13 cellular contexts compared by ENCODE assay signal in genomic region chr11:69817265-69818236, GRCh38. TPM values are rescaled to one million over a fixed set of nuclear protein-coding genes. Genes with fewer than 3 reads are reported as not detected.
DNase-seq lines count a peak whose midpoint lies in the region; ATAC-seq and TF ChIP-seq lines count a peak whose summit lies in the region.
"Had no signal": no experiment of that assay in that cellular context is flagged by ENCODE, and none has a peak within 500 bp of the region (broad histone marks: within the 10 kb centered on the region; RNA-seq: fewer than 3 reads in every experiment).

No MANE protein-coding gene starts in this region.

- peaks cover 21% of the 10 kb centered on the region in 2 donors for H3K27me3 Mint-ChIP-seq in CD4-positive, alpha-beta memory T cell

- H3K36me3 ChIP-seq in cardiac muscle cell (no peaks in the 10 kb centered on the region), SK-N-MC (ENCODE audit: insufficient read depth, low read length) (no peaks in the 10 kb centered on the region), iPS DF 6.9 (ENCODE audit: control insufficient read depth, insufficient read depth, low read length) (no peaks in the 10 kb centered on the region), smooth muscle cell (ENCODE audit: low read depth) (no peaks in the 10 kb centered on the region), OCI-LY7 (ENCODE audit: insufficient read depth, low read length) (no peaks in the 10 kb centered on the region)
- no peaks in the 10 kb centered on the region for H3K36me3 ChIP-seq in CD4-positive, alpha-beta memory T cell (ENCODE audit: insufficient read depth, low read length)
- H3K36me3 ChIP-seq: adrenal gland had no signal

- WGBS in iPS DF 6.9 (ENCODE audit: insufficient coverage, insufficient read length), result no CpG with 5 or more reads among the region's 108 CpGs
- 2% methylated on average over 96 of the region's 108 CpGs for WGBS in smooth muscle cell (ENCODE audit: low lambda C conversion rate)

- H3K4me3 ChIP-seq in cardiac muscle cell, result peak overlapping the region; percentile 28
- peak overlapping the region; percentile 61 for H3K4me3 ChIP-seq in SK-N-MC
- H3K4me3 ChIP-seq in iPS DF 6.9 (ENCODE audit: low read length), result peak overlapping the region; percentile 19; the same call in 1 of the 2 replicates
- H3K4me3 ChIP-seq in smooth muscle cell, result peak overlapping the region; percentile 26
- no peak overlapping the region for H3K4me3 ChIP-seq in CD4-positive, alpha-beta memory T cell (ENCODE audit: low read length in 2 of 2)
- no peak overlapping the region for H3K4me3 ChIP-seq in OCI-LY7 (ENCODE audit: low read depth, low read length, poor library complexity, severe bottlenecking)
- H3K4me3 ChIP-seq: adrenal gland had no signal

- peaks cover 0 to 6% (median under 1%) of the 10 kb centered on the region in 4 donors for H3K4me1 Mint-ChIP-seq in CD4-positive, alpha-beta memory T cell
- H3K4me1 Mint-ChIP-seq: nephron had no signal

- H3K27ac ChIP-seq in cardiac muscle cell (no peak overlapping the region), SK-N-MC (no peak overlapping the region), iPS DF 6.9 (ENCODE audit: low read length) (no peak overlapping the region), smooth muscle cell (ENCODE audit: low read depth) (no peak overlapping the region), OCI-LY7 (ENCODE audit: low read depth, low read length, poor library complexity, severe bottlenecking) (no peak overlapping the region)
- H3K27ac ChIP-seq in CD4-positive, alpha-beta memory T cell (ENCODE audit: low read depth, low read length), result no peak overlapping the region
- H3K27ac ChIP-seq: adrenal gland had no signal

- H2AFZ ChIP-seq in smooth muscle cell (ENCODE audit: low read depth) (no peak overlapping the region), OCI-LY7 (ENCODE audit: low read length) (no peak overlapping the region)

- H3K27me3 ChIP-seq in cardiac muscle cell (peaks cover 80% of the 10 kb centered on the region), iPS DF 6.9 (ENCODE audit: control insufficient read depth, insufficient read depth, low read length) (peaks cover 52% of the 10 kb centered on the region), smooth muscle cell (ENCODE audit: low read depth) (peaks cover 80% of the 10 kb centered on the region)
- H3K27me3 ChIP-seq in CD4-positive, alpha-beta memory T cell (ENCODE audit: insufficient read depth, low read length), result peaks cover 7% of the 10 kb centered on the region

- H3K9me2 ChIP-seq in OCI-LY7 (ENCODE audit: insufficient read depth, low read length), result no peaks in the 10 kb centered on the region

- POLR2A ChIA-PET in CD4-positive, alpha-beta memory T cell (lab: Charles Lee; ENCODE audit: partially characterized antibody), result no interaction called here
- POLR2A ChIA-PET in OCI-LY7 (lab: Charles Lee), result no interaction called here

- H3K9ac ChIP-seq in SK-N-MC (ENCODE audit: insufficient read length) (no peak overlapping the region), smooth muscle cell (ENCODE audit: low read depth) (no peak overlapping the region)

- H3K36me3 Mint-ChIP-seq in CD4-positive, alpha-beta memory T cell, result no peaks in the 10 kb centered on the region

- no peaks in the 10 kb centered on the region for H4K20me1 ChIP-seq in smooth muscle cell (ENCODE audit: low read depth)
- H4K20me1 ChIP-seq in OCI-LY7 (ENCODE audit: insufficient read depth, low read length), result no peaks in the 10 kb centered on the region

- H3K4me3 Mint-ChIP-seq in CD4-positive, alpha-beta memory T cell, result no peak overlapping the region
- H3K4me3 Mint-ChIP-seq: nephron; stimulated activated naive CD8-positive, alpha-beta T cell treated with anti-CD3 and anti-CD28 coated beads, Interleukin-15, Interleukin-2, amounts not matched to agents 100 ng/mL and 50 ng/mL, for 24 hours had no signal

- H3K4me2 ChIP-seq in smooth muscle cell, result peak overlapping the region; percentile 82
- H3K4me2 ChIP-seq in OCI-LY7 (ENCODE audit: low read length), result no peak overlapping the region

- CTCF ChIA-PET in CD4-positive, alpha-beta memory T cell (lab: Charles Lee; ENCODE audit: partially characterized antibody), result no interaction called here
- CTCF ChIA-PET in OCI-LY7 (lab: Charles Lee; ENCODE audit: unreplicated experiment), result no interaction called here

- DNase-seq in cardiac muscle cell (ENCODE audit: low read depth in 1 of 2, low spot score in 1 of 2) (peak; percentile 14 to 67), Right ventricle myocardium inferior (ENCODE audit: missing footprints) (no peak), SK-N-MC (ENCODE audit: low read depth, low spot score) (no peak), iPS DF 6.9 (ENCODE audit: low read depth, low spot score) (no peak), smooth muscle cell (lab: John Stamatoyannopoulos, UW; ENCODE audit: unreplicated experiment) (no peak), GM19240 (ENCODE audit: insufficient read length, low spot score) (no peak), OCI-LY7 (ENCODE audit: low spot score) (no peak)
- no peak for DNase-seq in CD4-positive, alpha-beta memory T cell
- DNase-seq: adrenal gland, NCI-H1436 had no signal

- H3K79me2 ChIP-seq in smooth muscle cell (ENCODE audit: low read depth) (no peaks in the 10 kb centered on the region), OCI-LY7 (ENCODE audit: insufficient read depth, low read depth, low read length) (no peaks in the 10 kb centered on the region)

- H3K4me1 ChIP-seq in cardiac muscle cell (ENCODE audit: low read depth) (peaks cover 6% of the 10 kb centered on the region), iPS DF 6.9 (ENCODE audit: control insufficient read depth, insufficient read depth, low read length) (peaks cover 3% of the 10 kb centered on the region; the same call in 1 of the 2 replicates), smooth muscle cell (ENCODE audit: low read depth) (peaks cover 14% of the 10 kb centered on the region), OCI-LY7 (ENCODE audit: insufficient read depth, low read length, poor library complexity, severe bottlenecking) (no peaks in the 10 kb centered on the region)
- no peaks in the 10 kb centered on the region for H3K4me1 ChIP-seq in CD4-positive, alpha-beta memory T cell (ENCODE audit: insufficient read depth, low read length)
- H3K4me1 ChIP-seq: adrenal gland had no signal

- intact Hi-C loops in Right ventricle myocardium inferior (cut with DNase I), result no loop called here
- intact Hi-C loops in CD4-positive, alpha-beta memory T cell (cut with micrococcal nuclease), result no loop called here
- intact Hi-C loops in OCI-LY7 (cut with micrococcal nuclease; ENCODE audit: unreplicated experiment), result no loop called here

- no peak overlapping the region for H3K27ac Mint-ChIP-seq in CD4-positive, alpha-beta memory T cell
- H3K27ac Mint-ChIP-seq: nephron; stimulated activated naive CD8-positive, alpha-beta T cell treated with anti-CD3 and anti-CD28 coated beads, Interleukin-15, Interleukin-2, amounts not matched to agents 100 ng/mL and 50 ng/mL, for 24 hours had no signal

- no peak for ATAC-seq in Right ventricle myocardium inferior

- no peaks in the 10 kb centered on the region for H3K9me3 ChIP-seq in cardiac muscle cell (ENCODE audit: low read depth)
- H3K9me3 ChIP-seq in SK-N-MC (ENCODE audit: low read depth, low read length), result no peaks in the 10 kb centered on the region
- no peaks in the 10 kb centered on the region for H3K9me3 ChIP-seq in iPS DF 6.9 (ENCODE audit: control insufficient read depth, insufficient read depth, low read length)
- H3K9me3 ChIP-seq in smooth muscle cell (replicated peaks; ENCODE audit: low read depth), result no peaks in the 10 kb centered on the region
- H3K9me3 ChIP-seq in CD4-positive, alpha-beta memory T cell (ENCODE audit: control insufficient read depth in 1 of 2, low read length in 2 of 2), result no peaks in the 10 kb centered on the region
- H3K9me3 ChIP-seq in OCI-LY7 (ENCODE audit: low read length), result no peaks in the 10 kb centered on the region
- H3K9me3 ChIP-seq: adrenal gland had no signal

- peaks cover 0 to 2% (median 0%) of the 10 kb centered on the region in 8 donors for H3K9me3 Mint-ChIP-seq in CD4-positive, alpha-beta memory T cell
- H3K9me3 Mint-ChIP-seq: nephron; stimulated activated naive CD8-positive, alpha-beta T cell treated with anti-CD3 and anti-CD28 coated beads, Interleukin-15, Interleukin-2, amounts not matched to agents 100 ng/mL and 50 ng/mL, for 24 hours had no signal

- no peaks in the 10 kb centered on the region for H3F3A ChIP-seq in smooth muscle cell (ENCODE audit: low read depth)

- BruUV-seq in OCI-LY7 (replicated peaks; lab: Mats Ljungman, UMichigan), result no TSS peak

- no peak for TF ChIP-seq CTCF in cardiac muscle cell (IDR thresholded peaks at IDR 0.05; ENCODE audit: low read depth, low read length)
- no peak for TF ChIP-seq CTCF in smooth muscle cell (IDR thresholded peaks at IDR 0.05; ENCODE audit: borderline replicate concordance, insufficient read depth, poor library complexity, severe bottlenecking)
- TF ChIP-seq CTCF in OCI-LY7 (conservative IDR thresholded peaks at IDR 0.05; ENCODE audit: low read length), result no peak

RNA-seq across cellular contexts. Expression of gene FGF3, which starts 1.7 kb away (rescaled TPM):
- total RNA-seq in cardiac muscle cell (0.77 TPM in 1 of 2 replicates, not detected in the other), Right ventricle myocardium inferior (not detected), smooth muscle cell (not detected in 2 replicates), OCI-LY7 (2022) (not detected in 2 replicates)
- polyA plus RNA-seq in cardiac muscle cell (not detected in 2 replicates), smooth muscle cell (not detected in 2 replicates)
- not detected for total RNA-seq in CD4-positive, alpha-beta memory T cell
- not detected for polyA plus RNA-seq in CD4-positive, alpha-beta memory T cell
- total RNA-seq in OCI-LY7 (2014; rRNA removed; shearing (Covaris generic)), result not detected in 2 replicates
- total RNA-seq: adrenal gland; T-helper 1 cell treated with Interleukin-12 subunit alpha and Interleukin-12 subunit beta and Interleukin-4 antibody, amounts not matched to agents 30 ng/mL and 1 ng/mL, for 36 hours had no signal
- polyA plus RNA-seq: adrenal gland had no signal

RNA-seq across cellular contexts. Expression of gene FGF4, which starts 42.4 kb away (rescaled TPM):
- total RNA-seq in cardiac muscle cell (not detected in 2 replicates), Right ventricle myocardium inferior (not detected), smooth muscle cell (not detected in 2 replicates), OCI-LY7 (2022) (not detected in 2 replicates)
- polyA plus RNA-seq in cardiac muscle cell (not detected in 2 replicates), smooth muscle cell (not detected in 2 replicates)
- total RNA-seq in CD4-positive, alpha-beta memory T cell, result not detected
- not detected for polyA plus RNA-seq in CD4-positive, alpha-beta memory T cell
- total RNA-seq in OCI-LY7 (2014; rRNA removed; shearing (Covaris generic)), result not detected in 2 replicates
- total RNA-seq: adrenal gland; T-helper 1 cell treated with Interleukin-12 subunit alpha and Interleukin-12 subunit beta and Interleukin-4 antibody, amounts not matched to agents 30 ng/mL and 1 ng/mL, for 36 hours had no signal
- polyA plus RNA-seq: adrenal gland had no signal

Comparison
In these comparisons a context has a peak if more than half of its experiments do, and no peak if none do; other contexts are left out.
1. DNase-seq: peak in cardiac muscle cell (2 of 2); none in Right ventricle myocardium inferior (single experiment), SK-N-MC (single experiment), iPS DF 6.9 (single experiment), smooth muscle cell (single experiment), CD4-positive, alpha-beta memory T cell (0 of 5), GM19240 (single experiment) and OCI-LY7 (single experiment).
2. H3K4me3 ChIP-seq: peak in cardiac muscle cell (single experiment), SK-N-MC (single experiment), iPS DF 6.9 (single experiment) and smooth muscle cell (single experiment); none in CD4-positive, alpha-beta memory T cell (0 of 2) and OCI-LY7 (single experiment).